ENCODE assay signal across 8 cellular contexts in genomic region chr2:238425979-238426567, GRCh38. TPM values are rescaled to one million over a fixed set of nuclear protein-coding genes. Genes with fewer than 3 reads are reported as not detected.
DNase-seq lines count a peak whose midpoint lies in the region; ATAC-seq and TF ChIP-seq lines count a peak whose summit lies in the region.

No MANE protein-coding gene starts in this region.

- H3K36me3 Mint-ChIP-seq in neural crest cell (ENCODE audit: low read depth): peaks cover 12% of the 10 kb centered on the region

- H3K4me3 Mint-ChIP-seq in neural crest cell: peak overlapping the region; percentile 96

- peak overlapping the region; percentile 88 for H3K27ac ChIP-seq in KOPT-K1 (ENCODE audit: low read depth, low read length, poor library complexity, severe bottlenecking)

- peaks cover 8% of the 10 kb centered on the region for H3K9me3 ChIP-seq in KOPT-K1 (ENCODE audit: insufficient read depth, low read length, poor library complexity, severe bottlenecking)

- peaks cover 10% of the 10 kb centered on the region for H3K36me3 ChIP-seq in KOPT-K1 (ENCODE audit: insufficient read depth, low read length)

- peaks cover 39% of the 10 kb centered on the region for H3K4me1 Mint-ChIP-seq in neural crest cell

- no peaks in the 10 kb centered on the region for H3K27me3 Mint-ChIP-seq in neural crest cell (ENCODE audit: low read depth)

- TF ChIP-seq CTCF in neural crest cell (conservative IDR thresholded peaks at IDR 0.05): no peak

- H3K27ac Mint-ChIP-seq in neural crest cell (ENCODE audit: unreplicated experiment): peak overlapping the region; percentile 78

- peak; percentile 76 for DNase-seq in DMS 273 (lab: John Stamatoyannopoulos, UW; ENCODE audit: unreplicated experiment)
- DNase-seq in DMS 273 treated with DMSO at 0.1 percent for 48 hours (lab: John Stamatoyannopoulos, UW): no peak
- DNase-seq in T1000 (lab: John Stamatoyannopoulos, UW): peak; percentile 53
- peak; percentile 26 for DNase-seq in fibroblast of gingiva (ENCODE audit: low read depth)
- peak; percentile 28 for DNase-seq in neural crest cell (ENCODE audit: low read depth, low spot score)
- no peak for DNase-seq in central memory CD4-positive, alpha-beta T cell

- no peaks in the 10 kb centered on the region for H3K9me3 Mint-ChIP-seq in neural crest cell

- ATAC-seq in GM21529 (IDR thresholded peaks at IDR 0.05; ENCODE audit: unreplicated experiment): peak; percentile 20

RNA-seq across cellular contexts. Expression of gene ASB1, which starts 0.7 kb away (rescaled TPM):
- 37.5 and 39.9 TPM in 2 replicates for total RNA-seq in neural crest cell

Comparison
In these comparisons a context has a peak if more than half of its experiments do, and no peak if none do; other contexts are left out.
1. DNase-seq: peak in DMS 273 (single experiment), T1000 (single experiment), fibroblast of gingiva (single experiment) and neural crest cell (single experiment); none in DMS 273 treated with DMSO at 0.1 percent for 48 hours (single experiment) and central memory CD4-positive, alpha-beta T cell (single experiment).